1 cellular context compared by ENCODE assay signal in the genomic region with DNA sequence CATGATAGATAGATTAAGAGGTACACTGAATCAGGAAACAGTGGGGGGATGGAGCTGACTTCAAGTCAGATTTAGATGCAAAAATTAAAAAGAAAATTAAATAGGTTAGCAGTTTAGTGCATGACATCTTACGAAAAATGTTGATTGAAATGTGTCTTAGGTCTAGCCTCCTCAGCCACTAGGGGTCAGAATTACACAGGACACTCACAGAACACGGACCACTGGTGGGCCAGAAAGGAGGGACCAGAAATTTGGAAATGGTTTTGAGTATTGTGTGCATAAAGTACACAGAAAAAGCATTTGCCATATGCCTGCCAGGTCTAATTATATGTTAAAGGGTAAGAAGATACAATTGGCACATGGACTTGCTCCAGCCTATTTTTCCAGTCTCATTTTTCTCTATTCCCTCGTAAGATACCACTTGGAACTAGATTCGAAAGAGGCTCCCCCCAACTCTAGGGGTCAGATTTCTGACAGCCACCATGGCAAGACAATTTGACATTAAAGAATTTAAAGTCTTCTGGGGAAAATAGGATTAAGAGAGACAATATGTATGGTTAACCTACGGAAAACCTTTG.
TF ChIP-seq lines count a peak whose summit lies in the region.

No MANE protein-coding gene starts in this region.

TF ChIP-seq in GM23338, 12 proteins besides CTCF, POLR2A, EP300 and RAD21 (continued from another document):
- TF ChIP-seq, protein P1, sequence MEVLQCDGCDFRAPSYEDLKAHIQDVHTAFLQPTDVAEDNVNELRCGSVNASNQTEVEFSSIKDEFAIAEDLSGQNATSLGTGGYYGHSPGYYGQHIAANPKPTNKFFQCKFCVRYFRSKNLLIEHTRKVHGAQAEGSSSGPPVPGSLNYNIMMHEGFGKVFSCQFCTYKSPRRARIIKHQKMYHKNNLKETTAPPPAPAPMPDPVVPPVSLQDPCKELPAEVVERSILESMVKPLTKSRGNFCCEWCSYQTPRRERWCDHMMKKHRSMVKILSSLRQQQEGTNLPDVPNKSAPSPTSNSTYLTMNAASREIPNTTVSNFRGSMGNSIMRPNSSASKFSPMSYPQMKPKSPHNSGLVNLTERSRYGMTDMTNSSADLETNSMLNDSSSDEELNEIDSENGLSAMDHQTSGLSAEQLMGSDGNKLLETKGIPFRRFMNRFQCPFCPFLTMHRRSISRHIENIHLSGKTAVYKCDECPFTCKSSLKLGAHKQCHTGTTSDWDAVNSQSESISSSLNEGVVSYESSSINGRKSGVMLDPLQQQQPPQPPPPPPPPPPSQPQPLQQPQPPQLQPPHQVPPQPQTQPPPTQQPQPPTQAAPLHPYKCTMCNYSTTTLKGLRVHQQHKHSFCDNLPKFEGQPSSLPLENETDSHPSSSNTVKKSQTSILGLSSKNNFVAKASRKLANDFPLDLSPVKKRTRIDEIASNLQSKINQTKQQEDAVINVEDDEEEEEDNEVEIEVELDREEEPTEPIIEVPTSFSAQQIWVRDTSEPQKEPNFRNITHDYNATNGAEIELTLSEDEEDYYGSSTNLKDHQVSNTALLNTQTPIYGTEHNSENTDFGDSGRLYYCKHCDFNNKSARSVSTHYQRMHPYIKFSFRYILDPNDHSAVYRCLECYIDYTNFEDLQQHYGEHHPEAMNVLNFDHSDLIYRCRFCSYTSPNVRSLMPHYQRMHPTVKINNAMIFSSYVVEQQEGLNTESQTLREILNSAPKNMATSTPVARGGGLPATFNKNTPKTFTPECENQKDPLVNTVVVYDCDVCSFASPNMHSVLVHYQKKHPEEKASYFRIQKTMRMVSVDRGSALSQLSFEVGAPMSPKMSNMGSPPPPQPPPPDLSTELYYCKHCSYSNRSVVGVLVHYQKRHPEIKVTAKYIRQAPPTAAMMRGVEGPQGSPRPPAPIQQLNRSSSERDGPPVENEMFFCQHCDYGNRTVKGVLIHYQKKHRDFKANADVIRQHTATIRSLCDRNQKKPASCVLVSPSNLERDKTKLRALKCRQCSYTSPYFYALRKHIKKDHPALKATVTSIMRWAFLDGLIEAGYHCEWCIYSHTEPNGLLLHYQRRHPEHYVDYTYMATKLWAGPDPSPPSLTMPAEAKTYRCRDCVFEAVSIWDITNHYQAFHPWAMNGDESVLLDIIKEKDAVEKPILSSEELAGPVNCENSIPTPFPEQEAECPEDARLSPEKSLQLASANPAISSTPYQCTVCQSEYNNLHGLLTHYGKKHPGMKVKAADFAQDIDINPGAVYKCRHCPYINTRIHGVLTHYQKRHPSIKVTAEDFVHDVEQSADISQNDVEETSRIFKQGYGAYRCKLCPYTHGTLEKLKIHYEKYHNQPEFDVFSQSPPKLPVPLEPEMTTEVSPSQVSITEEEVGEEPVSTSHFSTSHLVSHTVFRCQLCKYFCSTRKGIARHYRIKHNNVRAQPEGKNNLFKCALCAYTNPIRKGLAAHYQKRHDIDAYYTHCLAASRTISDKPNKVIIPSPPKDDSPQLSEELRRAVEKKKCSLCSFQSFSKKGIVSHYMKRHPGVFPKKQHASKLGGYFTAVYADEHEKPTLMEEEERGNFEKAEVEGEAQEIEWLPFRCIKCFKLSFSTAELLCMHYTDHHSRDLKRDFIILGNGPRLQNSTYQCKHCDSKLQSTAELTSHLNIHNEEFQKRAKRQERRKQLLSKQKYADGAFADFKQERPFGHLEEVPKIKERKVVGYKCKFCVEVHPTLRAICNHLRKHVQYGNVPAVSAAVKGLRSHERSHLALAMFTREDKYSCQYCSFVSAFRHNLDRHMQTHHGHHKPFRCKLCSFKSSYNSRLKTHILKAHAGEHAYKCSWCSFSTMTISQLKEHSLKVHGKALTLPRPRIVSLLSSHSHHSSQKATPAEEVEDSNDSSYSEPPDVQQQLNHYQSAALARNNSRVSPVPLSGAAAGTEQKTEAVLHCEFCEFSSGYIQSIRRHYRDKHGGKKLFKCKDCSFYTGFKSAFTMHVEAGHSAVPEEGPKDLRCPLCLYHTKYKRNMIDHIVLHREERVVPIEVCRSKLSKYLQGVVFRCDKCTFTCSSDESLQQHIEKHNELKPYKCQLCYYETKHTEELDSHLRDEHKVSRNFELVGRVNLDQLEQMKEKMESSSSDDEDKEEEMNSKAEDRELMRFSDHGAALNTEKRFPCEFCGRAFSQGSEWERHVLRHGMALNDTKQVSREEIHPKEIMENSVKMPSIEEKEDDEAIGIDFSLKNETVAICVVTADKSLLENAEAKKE (CRISPR knock-in tag; IDR thresholded peaks at IDR 0.05) = no peak
- TF ChIP-seq STAT1 (IDR thresholded peaks at IDR 0.05; ENCODE audit: unreplicated experiment) (no peak), ZNF114 (CRISPR knock-in tag; IDR thresholded peaks at IDR 0.05) (no peak), POLR2AphosphoS5 (IDR thresholded peaks at IDR 0.05; ENCODE audit: low read depth) (no peak), CREB1 (CRISPR knock-in tag; IDR thresholded peaks at IDR 0.05; ENCODE audit: low read depth) (no peak)
